In genomic region chr11:64225608-64226506, GRCh38 we compare ENCODE assay signal across 8 cellular contexts. TPM values are rescaled to one million over a fixed set of nuclear protein-coding genes. Genes with fewer than 3 reads are reported as not detected.
A peak's percentile ranks its signal among the peaks of the same experiment; 100 is the strongest.
DNase-seq lines count a peak whose midpoint lies in the region; ATAC-seq and TF ChIP-seq lines count a peak whose summit lies in the region.

Gene NUDT22, plus strand, starts transcription at chr11:64226274. Its CDS starts 379 bp downstream, at chr11:64226653.
Gene TRPT1, minus strand, starts transcription at chr11:64226186. Its CDS starts 326 bp downstream, at chr11:64225860.

- WGBS in aorta, 2 donors = 0 to 1% methylated on average over 54 of the region's 54 CpGs

- H3K4me3 ChIP-seq in HEK293 (ENCODE audit: low read depth, low read length) = peak within 1 kb of the TSS; percentile 77
- H3K4me3 ChIP-seq in ascending aorta = peak within 1 kb of the TSS; percentile 61 to 77
- peak within 1 kb of the TSS; percentile 48 to 60 for H3K4me3 ChIP-seq in aorta (ENCODE audit: low read length in 2 of 2)

- intact Hi-C loops in ascending aorta (cut with DNase I) = loop anchor here (2.0 to 5.0 kb wide), 2 partner anchors 39 to 76 kb away; partner anchors contain the start of genes CATSPERZ and STIP1
- intact Hi-C loops in aorta (cut with DNase I) = loop anchor here in 1 of 2 donors (5.0 kb wide), 1 partner anchor 39 kb away; the partner anchor contains the start of gene STIP1

- TF ChIP-seq CTCF in HEK293 (tag by site-specific recombination; IDR thresholded peaks at IDR 0.05) (no peak; the same call in 1 of the 2 replicates), ascending aorta (IDR thresholded peaks at IDR 0.05) (peak in 2 of 3 experiments; percentile 11 to 15)

- H3K9me3 ChIP-seq in HEK293 (ENCODE audit: control insufficient read depth, insufficient read depth, low read depth, low read length) (no peaks in the 10 kb centered on the region), ascending aorta (no peaks in the 10 kb centered on the region), aorta (ENCODE audit: control insufficient read depth, low read length) (no peaks in the 10 kb centered on the region)

- H3K4me1 ChIP-seq in HEK293 (ENCODE audit: control insufficient read depth, insufficient read depth, low read length) = peaks cover 3% of the 10 kb centered on the region; the same call in 1 of the 2 replicates
- peaks cover 7 to 32% of the 10 kb centered on the region in 2 donors for H3K4me1 ChIP-seq in ascending aorta
- H3K4me1 ChIP-seq in aorta (ENCODE audit: control insufficient read depth in 1 of 2, insufficient read depth in 2 of 2, low read length in 2 of 2) = no peaks in the 10 kb centered on the region

- DNase-seq in EL (peak; percentile 84), NCI-H187 (lab: John Stamatoyannopoulos, UW) (peak; percentile 56 to 76), T-helper 22 cell (ENCODE audit: low read depth) (peak; percentile 81), ascending aorta (ENCODE audit: low spot score in 2 of 2) (peak; percentile 61 to 96), hepatic stellate cell (ENCODE audit: low spot score) (peak; percentile 95), retina (peak; percentile 95), aorta (peak; percentile 95 to 97)

- CTCF ChIA-PET in HEK293 (lab: Yijun Ruan, JAX) = interaction anchor here (0.5 to 1.9 kb wide), 5 partner anchors 21 to 44 kb away, joined by 3 to 10 read pairs (median 4); no protein-coding TSS in a partner anchor

- peak within 1 kb of the TSS; percentile 52; the same call in 1 of the 2 replicates for H3K27ac ChIP-seq in HEK293 (ENCODE audit: extremely low read depth, low read depth, low read length)
- peak within 1 kb of the TSS; percentile 88 to 89 for H3K27ac ChIP-seq in ascending aorta
- H3K27ac ChIP-seq in aorta (ENCODE audit: low read depth in 1 of 2, low read length in 2 of 2) = peak within 1 kb of the TSS in 1 of 2 donors; percentile 75

- H3K27me3 ChIP-seq in ascending aorta (no peaks in the 10 kb centered on the region), aorta (ENCODE audit: control insufficient read depth in 1 of 2, insufficient read depth in 2 of 2, low read length in 1 of 2) (no peaks in the 10 kb centered on the region)

- ATAC-seq in aorta (ENCODE audit: low FRiP score) = peak; percentile 90

- POLR2A ChIA-PET in HEK293 (lab: Yijun Ruan, JAX) = interaction anchor here (0.7 to 3.5 kb wide), 20 partner anchors 9 to 553 kb away, joined by 3 to 29 read pairs (median 5); partner anchors contain the start of genes ESRRA, FKBP2, PLCB3 and PPP1R14B

- H3K36me3 ChIP-seq in HEK293 (ENCODE audit: control insufficient read depth in 2 of 2, insufficient read depth in 1 of 2, low read length in 2 of 2) (peaks cover 0 to 21% of the 10 kb centered on the region in 2 experiments; a peak in 1 of 3 replicates), ascending aorta (peaks cover 4 to 7% of the 10 kb centered on the region in 2 donors), aorta (ENCODE audit: control insufficient read depth in 1 of 2, insufficient read depth in 2 of 2, low read length in 1 of 2) (no peaks in the 10 kb centered on the region)

TF ChIP-seq in HEK293, 187 proteins besides CTCF, POLR2A, EP300 and RAD21 (continues in another document):
- TF ChIP-seq MEIS1 (CRISPR knock-in tag; IDR thresholded peaks at IDR 0.05; ENCODE audit: borderline replicate concordance) = no peak
- no peak for TF ChIP-seq ZNF211 (tag by site-specific recombination; IDR thresholded peaks at IDR 0.05; ENCODE audit: low read depth)
- no peak for TF ChIP-seq TSHZ1 (tag by site-specific recombination; IDR thresholded peaks at IDR 0.05; ENCODE audit: borderline replicate concordance)
- TF ChIP-seq ZNF341 (tag by site-specific recombination; IDR thresholded peaks at IDR 0.05; ENCODE audit: low read depth) = no peak; the same call in 1 of the 2 replicates
- TF ChIP-seq RBAK (tag by site-specific recombination; IDR thresholded peaks at IDR 0.05) = no peak
- TF ChIP-seq ZNF664 (tag by site-specific recombination; IDR thresholded peaks at IDR 0.05) = no peak
- TF ChIP-seq ZNF549 (tag by site-specific recombination; IDR thresholded peaks at IDR 0.05) = no peak
- no peak for TF ChIP-seq OSR2 (tag by site-specific recombination; IDR thresholded peaks at IDR 0.05)
- TF ChIP-seq ZNF174 (tag by site-specific recombination; IDR thresholded peaks at IDR 0.05) = no peak
- TF ChIP-seq SCRT2 (tag by site-specific recombination; IDR thresholded peaks at IDR 0.05) = no peak
- no peak for TF ChIP-seq ZNF19 (tag by site-specific recombination; IDR thresholded peaks at IDR 0.05; ENCODE audit: low read depth)
- TF ChIP-seq ZNF138 (tag by site-specific recombination; IDR thresholded peaks at IDR 0.05; ENCODE audit: borderline replicate concordance) = no peak
- TF ChIP-seq ZNF354C (tag by site-specific recombination; IDR thresholded peaks at IDR 0.05; ENCODE audit: borderline replicate concordance, low read depth) = no peak
- TF ChIP-seq ZBTB10 (tag by site-specific recombination; IDR thresholded peaks at IDR 0.05) = 0 out of 2 replicates have a peak, but pooled peaks have one; percentile 19
- 0 out of 2 replicates have a peak, but pooled peaks have one; percentile 24 for TF ChIP-seq KLF8 (tag by site-specific recombination; IDR thresholded peaks at IDR 0.05)
- TF ChIP-seq ZNF175 (tag by site-specific recombination; IDR thresholded peaks at IDR 0.05) = no peak
- TF ChIP-seq ZNF791 (tag by site-specific recombination; IDR thresholded peaks at IDR 0.05) = no peak
- TF ChIP-seq ZNF843 (tag by site-specific recombination; IDR thresholded peaks at IDR 0.05) = no peak
- no peak for TF ChIP-seq ZNF510 (tag by site-specific recombination; IDR thresholded peaks at IDR 0.05; ENCODE audit: insufficient replicate concordance)
- no peak for TF ChIP-seq ZFP37 (tag by site-specific recombination; IDR thresholded peaks at IDR 0.05)
- TF ChIP-seq ZIC2 (tag by site-specific recombination; IDR thresholded peaks at IDR 0.05) = peak; percentile 35; the same call in 1 of the 2 replicates
- TF ChIP-seq ZNF626 (tag by site-specific recombination; IDR thresholded peaks at IDR 0.05) = no peak
- TF ChIP-seq GLIS1 (tag by site-specific recombination; IDR thresholded peaks at IDR 0.05) = peak; percentile 4; the same call in 1 of the 2 replicates
- TF ChIP-seq ZNF623 (tag by site-specific recombination; IDR thresholded peaks at IDR 0.05) = no peak

RNA-seq across cellular contexts. Expression of gene NUDT22, which starts in this region (rescaled TPM):
- total RNA-seq in ascending aorta = 158 TPM
- 10 to 100 TPM; 36.7 to 46.9 TPM for total RNA-seq in aorta
- 10 to 100 TPM; 42.1 to 98.8 TPM for polyA plus RNA-seq in aorta

RNA-seq across cellular contexts. Expression of gene TRPT1, which starts in this region (rescaled TPM):
- total RNA-seq in ascending aorta = 224 TPM
- 10 to 100 TPM; 24.5 to 24.8 TPM for total RNA-seq in aorta
- polyA plus RNA-seq in aorta = 10 to 100 TPM; 34.3 to 95.3 TPM
